Comparison of ENCODE assay signal across 35 cellular contexts in the genomic region with DNA sequence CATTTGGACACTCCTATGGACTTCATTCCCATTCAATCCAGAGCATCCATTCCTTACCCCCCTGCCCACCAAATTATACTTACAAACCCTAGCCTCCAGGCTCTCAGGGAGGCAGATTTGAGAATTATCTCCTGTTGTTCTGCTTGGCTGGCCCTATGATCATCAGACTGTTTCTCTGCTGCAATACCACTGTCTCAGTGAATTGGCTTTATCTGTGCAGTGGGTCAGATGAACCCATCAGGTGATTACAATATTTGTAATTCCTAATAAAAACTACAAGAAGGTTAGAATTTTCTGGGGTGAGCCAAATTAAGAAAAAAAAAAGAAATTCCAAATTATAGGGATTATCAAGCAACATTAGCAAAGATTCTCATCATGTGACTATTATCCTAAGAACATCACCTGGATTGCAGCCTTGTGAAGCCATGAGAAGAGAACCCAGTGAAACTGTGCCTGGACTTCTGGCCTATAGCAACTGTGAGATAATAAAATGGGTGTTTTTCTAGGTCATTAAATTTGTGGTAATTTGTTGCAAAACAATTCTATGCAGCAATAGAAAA. TPM values are rescaled to one million over a fixed set of nuclear protein-coding genes. Genes with fewer than 3 reads are reported as not detected.
"Had no signal": no experiment of that assay in that cellular context is flagged by ENCODE, and none has a peak within 500 bp of the region (broad histone marks: within the 10 kb centered on the region; RNA-seq: fewer than 3 reads in every experiment).

No MANE protein-coding gene starts in this region.

- H3K27me3 Mint-ChIP-seq: activated CD4-positive, alpha-beta T cell treated with anti-CD3 and anti-CD28 coated beads, Interleukin-2, amount 10 ng/mL, durations not matched to agents 24 days and 14 days; activated CD8-positive, alpha-beta memory T cell treated with anti-CD3 and anti-CD28 coated beads, Interleukin-2, amount 10 ng/mL, durations not matched to agents 7 days and 5 days; activated naive CD4-positive, alpha-beta T cell treated with anti-CD3 and anti-CD28 coated beads, Interleukin-2, amount 10 ng/mL, durations not matched to agents 7 days and 5 days; activated naive CD8-positive, alpha-beta T cell treated with anti-CD3 and anti-CD28 coated beads, Interleukin-2, amount 10 ng/mL, durations not matched to agents 7 days and 5 days; activated T-cell treated with anti-CD3 and anti-CD28 coated beads, Interleukin-2, amount 50 U/mL, for 24 hours; central memory CD8-positive, alpha-beta T cell had no signal

- H3K4me1 ChIP-seq: ascending aorta had no signal

- H3K36me3 ChIP-seq: ascending aorta, cardiac muscle cell had no signal

- H3K4me3 ChIP-seq: ascending aorta, cardiac muscle cell had no signal

- DNase-seq: activated B cell treated with CpG ODN at 0.5 μM for 24 hours; activated CD4-positive, alpha-beta memory T cell treated with anti-CD3 and anti-CD28 coated beads, Interleukin-2, amount 10 ng/mL, durations not matched to agents 7 days and 5 days; activated CD4-positive, alpha-beta T cell treated with anti-CD3 and anti-CD28 coated beads for 4 hours; activated CD4-positive, alpha-beta T cell treated with anti-CD3 and anti-CD28 coated beads, Interleukin-2, amount 10 ng/mL, durations not matched to agents 24 days and 14 days; activated CD4-positive, alpha-beta T cell treated with anti-CD3 and anti-CD28 coated beads, Interleukin-2, amount 50 U/mL, for 48 hours; activated CD4-positive, CD25-positive, alpha-beta regulatory T cell treated with anti-CD3 and anti-CD28 coated beads, Interleukin-2, amount 50 U/mL, for 72 hours; activated CD8-positive, alpha-beta memory T cell treated with anti-CD3 and anti-CD28 coated beads for 24 hours; activated CD8-positive, alpha-beta memory T cell treated with anti-CD3 and anti-CD28 coated beads, Interleukin-2, amount 10 ng/mL, durations not matched to agents 7 days and 5 days; activated CD8-positive, alpha-beta memory T cell treated with anti-CD3 and anti-CD28 coated beads, Interleukin-2, amount 50 U/mL, for 48 hours; activated CD8-positive, alpha-beta T cell treated with anti-CD3 and anti-CD28 coated beads, Interleukin-2, amount 10 ng/mL, durations not matched to agents 7 days and 5 days; activated effector memory CD4-positive, alpha-beta T cell treated with Interleukin-2 at 50 U/mL for 16 hours; activated gamma-delta T cell; activated naive CD4-positive, alpha-beta T cell treated with anti-CD3 and anti-CD28 coated beads, Interleukin-2, amount 10 ng/mL, durations not matched to agents 7 days and 5 days; activated naive CD4-positive, alpha-beta T cell treated with Interleukin-2 at 50 U/mL for 16 hours; activated naive CD8-positive, alpha-beta T cell treated with anti-CD3 and anti-CD28 coated beads, Interleukin-2, amount 10 ng/mL, durations not matched to agents 7 days and 5 days; activated naive CD8-positive, alpha-beta T cell treated with anti-CD3 and anti-CD28 coated beads, Interleukin-2, amount 50 U/mL, for 24 hours; activated T-cell treated with anti-CD3 and anti-CD28 coated beads, Interleukin-2, amount 50 U/mL, for 24 hours; activated T-cell treated with anti-CD3 and anti-CD28 coated beads, Interleukin-2, amount 50 U/mL, for 48 hours; amygdala; anterior cingulate cortex; caudate nucleus; cerebellar nuclear complex; T-helper 2 cell; T-helper 9 cell had no signal

- H3K27ac Mint-ChIP-seq: activated B cell treated with CpG ODN at 0.5 μM for 24 hours; activated CD4-positive, alpha-beta memory T cell treated with anti-CD3 and anti-CD28 coated beads, Interleukin-2, amount 10 ng/mL, durations not matched to agents 7 days and 5 days; activated CD4-positive, alpha-beta T cell treated with anti-CD3 and anti-CD28 coated beads, Interleukin-2, amount 10 ng/mL, durations not matched to agents 24 days and 14 days; activated CD8-positive, alpha-beta memory T cell treated with anti-CD3 and anti-CD28 coated beads, Interleukin-2, amount 10 ng/mL, durations not matched to agents 7 days and 5 days; activated CD8-positive, alpha-beta T cell treated with anti-CD3 and anti-CD28 coated beads, Interleukin-2, amount 10 ng/mL, durations not matched to agents 7 days and 5 days; activated naive CD4-positive, alpha-beta T cell treated with anti-CD3 and anti-CD28 coated beads, Interleukin-2, amount 10 ng/mL, durations not matched to agents 7 days and 5 days; activated naive CD4-positive, alpha-beta T cell treated with anti-CD3 and anti-CD28 coated beads, Interleukin-2, amount 50 U/mL, for 24 hours; activated naive CD8-positive, alpha-beta T cell; activated naive CD8-positive, alpha-beta T cell treated with anti-CD3 and anti-CD28 coated beads, Interleukin-2, amount 10 ng/mL, durations not matched to agents 7 days and 5 days; activated naive CD8-positive, alpha-beta T cell treated with anti-CD3 and anti-CD28 coated beads, Interleukin-2, amount 50 U/mL, for 24 hours; activated T-cell treated with anti-CD3 and anti-CD28 coated beads, Interleukin-2, amount 50 U/mL, for 24 hours; activated T-helper 2 cell treated with anti-CD3 and anti-CD28 coated beads, Interferon-gamma antibody, Interleukin-2, Interleukin-4, amounts not matched to agents 10 μg/mL and 5 μg/mL and 100 μg/mL, durations not matched to agents 14 hours and 24 hours and 36 hours; brain; T-helper 2 cell treated with Interferon-gamma antibody and Interleukin-4, amounts not matched to agents 5 μg/mL and 100 μg/mL, for 36 hours had no signal

- H3K27ac ChIP-seq: ascending aorta, cardiac muscle cell, VCaP had no signal

- FAIRE-seq: bronchial epithelial cell, TTC549 had no signal

- ATAC-seq: activated CD8-positive, alpha-beta memory T cell treated with anti-CD3 and anti-CD28 coated beads, Interleukin-2, amount 10 ng/mL, durations not matched to agents 7 days and 5 days; activated CD8-positive, alpha-beta T cell treated with anti-CD3 and anti-CD28 coated beads, Interleukin-2, amount 10 ng/mL, durations not matched to agents 7 days and 5 days; activated naive CD8-positive, alpha-beta T cell treated with anti-CD3 and anti-CD28 coated beads, Interleukin-2, amount 50 U/mL, for 24 hours had no signal

- H3K4me1 Mint-ChIP-seq: activated B cell treated with CpG ODN at 0.5 μM for 24 hours; activated CD4-positive, alpha-beta memory T cell treated with anti-CD3 and anti-CD28 coated beads, Interleukin-2, amount 10 ng/mL, durations not matched to agents 7 days and 5 days; activated CD4-positive, alpha-beta T cell treated with anti-CD3 and anti-CD28 coated beads, Interleukin-2, amount 10 ng/mL, durations not matched to agents 24 days and 14 days; activated CD8-positive, alpha-beta memory T cell treated with anti-CD3 and anti-CD28 coated beads, Interleukin-2, amount 10 ng/mL, durations not matched to agents 7 days and 5 days; activated naive CD4-positive, alpha-beta T cell treated with anti-CD3 and anti-CD28 coated beads, Interleukin-2, amount 10 ng/mL, durations not matched to agents 7 days and 5 days; activated naive CD4-positive, alpha-beta T cell treated with anti-CD3 and anti-CD28 coated beads, Interleukin-2, amount 50 U/mL, for 24 hours; activated naive CD8-positive, alpha-beta T cell treated with anti-CD3 and anti-CD28 coated beads, Interleukin-2, amount 50 U/mL, for 24 hours; central memory CD8-positive, alpha-beta T cell had no signal

- H3K36me3 Mint-ChIP-seq: activated naive CD4-positive, alpha-beta T cell treated with anti-CD3 and anti-CD28 coated beads, Interleukin-2, amount 10 ng/mL, durations not matched to agents 7 days and 5 days; activated naive CD8-positive, alpha-beta T cell treated with anti-CD3 and anti-CD28 coated beads, Interleukin-2, amount 10 ng/mL, durations not matched to agents 7 days and 5 days had no signal

- H3K4me3 Mint-ChIP-seq: activated B cell treated with CpG ODN at 0.5 μM for 24 hours; activated CD4-positive, alpha-beta memory T cell treated with anti-CD3 and anti-CD28 coated beads, Interleukin-2, amount 10 ng/mL, durations not matched to agents 7 days and 5 days; activated CD4-positive, alpha-beta T cell treated with anti-CD3 and anti-CD28 coated beads, Interleukin-2, amount 10 ng/mL, durations not matched to agents 24 days and 14 days; activated CD8-positive, alpha-beta memory T cell treated with anti-CD3 and anti-CD28 coated beads, Interleukin-2, amount 10 ng/mL, durations not matched to agents 7 days and 5 days; activated CD8-positive, alpha-beta T cell treated with anti-CD3 and anti-CD28 coated beads, Interleukin-2, amount 10 ng/mL, durations not matched to agents 7 days and 5 days; activated naive CD4-positive, alpha-beta T cell treated with anti-CD3 and anti-CD28 coated beads, Interleukin-2, amount 10 ng/mL, durations not matched to agents 7 days and 5 days; activated naive CD4-positive, alpha-beta T cell treated with anti-CD3 and anti-CD28 coated beads, Interleukin-2, amount 50 U/mL, for 24 hours; activated naive CD8-positive, alpha-beta T cell; activated naive CD8-positive, alpha-beta T cell treated with anti-CD3 and anti-CD28 coated beads, Interleukin-2, amount 10 ng/mL, durations not matched to agents 7 days and 5 days; activated naive CD8-positive, alpha-beta T cell treated with anti-CD3 and anti-CD28 coated beads, Interleukin-2, amount 50 U/mL, for 24 hours; activated T-cell treated with anti-CD3 and anti-CD28 coated beads, Interleukin-2, amount 50 U/mL, for 24 hours; brain; central memory CD8-positive, alpha-beta T cell; T-helper 2 cell treated with Interferon-gamma antibody and Interleukin-4, amounts not matched to agents 5 μg/mL and 100 μg/mL, for 36 hours had no signal

- H3K27me3 ChIP-seq: ascending aorta, cardiac muscle cell had no signal

RNA-seq across cellular contexts. Expression of gene SLC25A52, which starts 17.8 kb away (rescaled TPM):
- total RNA-seq: activated B cell treated with CpG ODN at 0.5 μM for 24 hours; activated CD4-positive, alpha-beta T cell treated with anti-CD3 and anti-CD28 coated beads, Interleukin-2, amount 10 ng/mL, durations not matched to agents 24 days and 14 days; activated CD8-positive, alpha-beta T cell treated with anti-CD3 and anti-CD28 coated beads, Interleukin-2, amount 10 ng/mL, durations not matched to agents 7 days and 5 days; activated T-helper 2 cell treated with anti-CD3 and anti-CD28 coated beads, Interferon-gamma antibody, Interleukin-2, Interleukin-4, amounts not matched to agents 10 μg/mL and 5 μg/mL and 100 μg/mL, durations not matched to agents 14 hours and 24 hours and 36 hours; ascending aorta; cardiac muscle cell had no signal
- polyA plus RNA-seq: cardiac muscle cell had no signal
